ENCODE assay signal across 7 cellular contexts in genomic region chr3:101836907-101837598, GRCh38. TPM values are rescaled to one million over a fixed set of nuclear protein-coding genes. Genes with fewer than 3 reads are reported as not detected.
DNase-seq lines count a peak whose midpoint lies in the region; ATAC-seq and TF ChIP-seq lines count a peak whose summit lies in the region.

No MANE protein-coding gene starts in this region.

- H3K9me3 ChIP-seq in sigmoid colon, result no peaks in the 10 kb centered on the region

- peak overlapping the region; percentile 33 to 75 (median 72) for H3K27ac ChIP-seq in sigmoid colon

- no peaks in the 10 kb centered on the region for H3K36me3 ChIP-seq in sigmoid colon

- WGBS in sigmoid colon, 2 donors, result 7 to 52% methylated on average over 2 of the region's 2 CpGs

- no peak for ATAC-seq in HG02852 (IDR thresholded peaks at IDR 0.05; ENCODE audit: unreplicated experiment)

- H3K27me3 ChIP-seq in sigmoid colon, result no peaks in the 10 kb centered on the region

- TF ChIP-seq EP300 in sigmoid colon (IDR thresholded peaks at IDR 0.05), result peak in 1 of 4 donors; percentile 32

- intact Hi-C loops in sigmoid colon (cut with DNase I), result no loop called here

- H3K4me1 ChIP-seq in sigmoid colon, result peaks cover 0 to 30% (median 25%) of the 10 kb centered on the region in 4 donors

- no peak for TF ChIP-seq POLR2A in sigmoid colon (IDR thresholded peaks at IDR 0.05)

- H3K4me3 ChIP-seq in sigmoid colon, result no peak overlapping the region

- DNase-seq in H4 (ENCODE audit: low spot score), result peak; percentile 63
- peak; percentile 73 for DNase-seq in NCI-H226
- peak; percentile 69 for DNase-seq in dermis blood vessel endothelial cell
- DNase-seq in sigmoid colon, result no peak
- DNase-seq in 8988T, result no peak
- DNase-seq in SW480 (ENCODE audit: low spot score), result no peak

- TF ChIP-seq CTCF in sigmoid colon (IDR thresholded peaks at IDR 0.05), result no peak

RNA-seq across cellular contexts. Expression of gene NFKBIZ, which starts 12.3 kb away (rescaled TPM):
- 0.81 and 8.0 TPM in 2 replicates for total RNA-seq in H4 (2014; rRNA removed; shearing (Covaris generic))
- total RNA-seq in dermis blood vessel endothelial cell (15.2 and 31.8 TPM in 2 replicates), sigmoid colon (100 to 1,000 TPM in 1 of 4 donors, 10 to 100 TPM in 3; 49.9 to 121 (median 58.1) TPM)
- polyA plus RNA-seq in sigmoid colon, result 10 to 100 TPM in 2 of 3 donors, 1 to 10 TPM in 1; 4.2 to 55.0 (median 14.3) TPM

RNA-seq across cellular contexts. Expression of gene NXPE3, which starts 58.0 kb away (rescaled TPM):
- 14.9 and 21.0 TPM in 2 replicates for total RNA-seq in H4 (2014; rRNA removed; shearing (Covaris generic))
- 5.1 and 13.5 TPM in 2 replicates for total RNA-seq in dermis blood vessel endothelial cell
- total RNA-seq in sigmoid colon, result 10 to 100 TPM; 11.5 to 15.8 (median 13.2) TPM
- polyA plus RNA-seq in sigmoid colon, result 1 to 10 TPM in 2 of 3 donors, under 1 TPM in 1; 0.92 to 8.8 (median 1.8) TPM

Comparison
In these comparisons a context has a peak if more than half of its experiments do, and no peak if none do; other contexts are left out.
1. DNase-seq: peak in H4 (single experiment), NCI-H226 (single experiment) and dermis blood vessel endothelial cell (single experiment); none in sigmoid colon (single experiment), 8988T (single experiment) and SW480 (single experiment).